ENCODE assay signal across 1 cellular context in genomic region chr6:138012682-138013081, GRCh38.
TF ChIP-seq lines count a peak whose summit lies in the region.

No MANE protein-coding gene starts in this region.

TF ChIP-seq in HEK293T, 16 proteins besides CTCF, POLR2A, EP300 and RAD21:
- TF ChIP-seq ZNF384 (IDR thresholded peaks at IDR 0.05) = no peak
- no peak for TF ChIP-seq NFRKB (IDR thresholded peaks at IDR 0.05)
- TF ChIP-seq FOXM1 (IDR thresholded peaks at IDR 0.05; ENCODE audit: borderline replicate concordance) = no peak
- no peak for TF ChIP-seq CTBP1 (IDR thresholded peaks at IDR 0.05; ENCODE audit: borderline replicate concordance)
- no peak for TF ChIP-seq ARNT (IDR thresholded peaks at IDR 0.05)
- no peak for TF ChIP-seq FOXK2 (IDR thresholded peaks at IDR 0.05)
- TF ChIP-seq PKNOX1 (IDR thresholded peaks at IDR 0.05) = no peak
- no peak for TF ChIP-seq LEF1 (IDR thresholded peaks at IDR 0.05; ENCODE audit: borderline replicate concordance)
- no peak for TF ChIP-seq L3MBTL2 (conservative IDR thresholded peaks at IDR 0.05)
- no peak for TF ChIP-seq SUZ12 (IDR thresholded peaks at IDR 0.05)
- TF ChIP-seq HDGF (IDR thresholded peaks at IDR 0.05; ENCODE audit: borderline replicate concordance) = no peak
- TF ChIP-seq FOXA1 (IDR thresholded peaks at IDR 0.05) = no peak
- no peak for TF ChIP-seq ELF4 (IDR thresholded peaks at IDR 0.05)
- no peak for TF ChIP-seq TARDBP (IDR thresholded peaks at IDR 0.05)
- no peak for TF ChIP-seq BHLHE40 (IDR thresholded peaks at IDR 0.05; ENCODE audit: borderline replicate concordance)
- no peak for TF ChIP-seq SP1 (IDR thresholded peaks at IDR 0.05)
TF ChIP-seq in HEK293T: peak in this region for 0.
